In the genomic region with DNA sequence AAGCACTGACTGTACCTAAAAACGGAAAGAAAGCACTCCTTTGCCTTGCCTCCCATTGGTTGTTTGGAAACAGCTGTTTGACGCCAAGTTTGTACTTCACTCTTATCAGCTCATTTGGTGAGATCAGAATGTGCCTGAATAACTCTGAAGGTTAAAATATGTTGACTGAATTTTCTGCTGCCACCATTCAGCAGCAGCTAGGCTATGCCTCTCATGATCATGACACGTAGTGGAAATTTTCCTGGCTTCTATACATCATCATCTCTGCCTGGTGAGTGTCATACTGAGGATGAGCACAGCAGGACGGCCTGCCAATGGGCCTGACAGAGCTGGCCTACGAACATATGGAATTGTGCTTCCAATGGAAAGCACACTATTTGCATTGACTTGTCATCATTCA, we compare ENCODE assay signal across 15 cellular contexts.
DNase-seq lines count a peak whose midpoint lies in the region; ATAC-seq and TF ChIP-seq lines count a peak whose summit lies in the region.
"Had no signal": no experiment of that assay in that cellular context is flagged by ENCODE, and none has a peak within 500 bp of the region (broad histone marks: within the 10 kb centered on the region; RNA-seq: fewer than 3 reads in every experiment).

No MANE protein-coding gene starts in this region.

- no peaks in the 10 kb centered on the region for H3K4me1 Mint-ChIP-seq in activated CD4-positive, alpha-beta memory T cell treated with anti-CD3 and anti-CD28 coated beads for 36 hours (ENCODE audit: low read depth)
- H3K4me1 Mint-ChIP-seq: activated naive CD4-positive, alpha-beta T cell treated with anti-CD3 and anti-CD28 coated beads, Interleukin-2, amount 10 ng/mL, durations not matched to agents 7 days and 5 days had no signal

- DNase-seq in Right ventricle myocardium inferior (ENCODE audit: missing footprints) (peak; percentile 59), cardiac septum (ENCODE audit: low spot score) (no peak), left cardiac atrium (peak; percentile 24), omental fat pad (ENCODE audit: low spot score) (no peak), HuH-7.5 (ENCODE audit: low spot score) (no peak), NCI-H510A (lab: John Stamatoyannopoulos, UW) (no peak)
- DNase-seq in activated CD4-positive, alpha-beta memory T cell treated with anti-CD3 and anti-CD28 coated beads for 36 hours: no peak
- DNase-seq in activated CD4-positive, alpha-beta T cell treated with anti-CD3 and anti-CD28 coated beads for 4 hours: no peak
- DNase-seq: activated CD8-positive, alpha-beta memory T cell treated with anti-CD3 and anti-CD28 coated beads for 24 hours; activated naive CD4-positive, alpha-beta T cell treated with anti-CD3 and anti-CD28 coated beads, Interleukin-2, amount 10 ng/mL, durations not matched to agents 7 days and 5 days; Calu3; NCI-H187; stimulated activated naive CD8-positive, alpha-beta T cell treated with anti-CD3 and anti-CD28 coated beads, Interleukin-15, Interleukin-2, amounts not matched to agents 100 U/mL and 50 U/mL, for 24 hours; T-helper 9 cell had no signal

- no peak overlapping the region for H3K4me3 Mint-ChIP-seq in activated CD4-positive, alpha-beta memory T cell treated with anti-CD3 and anti-CD28 coated beads for 36 hours
- H3K4me3 Mint-ChIP-seq: activated naive CD4-positive, alpha-beta T cell treated with anti-CD3 and anti-CD28 coated beads, Interleukin-2, amount 10 ng/mL, durations not matched to agents 7 days and 5 days had no signal

- CTCF ChIA-PET in activated CD4-positive, alpha-beta memory T cell treated with anti-CD3 and anti-CD28 coated beads for 36 hours (lab: Charles Lee): no interaction called here

- POLR2A ChIA-PET in activated CD4-positive, alpha-beta memory T cell treated with anti-CD3 and anti-CD28 coated beads for 36 hours (lab: Charles Lee): no interaction called here

- H3K27ac Mint-ChIP-seq in activated CD4-positive, alpha-beta memory T cell treated with anti-CD3 and anti-CD28 coated beads for 36 hours: no peak overlapping the region
- H3K27ac Mint-ChIP-seq: activated naive CD4-positive, alpha-beta T cell treated with anti-CD3 and anti-CD28 coated beads, Interleukin-2, amount 10 ng/mL, durations not matched to agents 7 days and 5 days had no signal

- intact Hi-C loops in Right ventricle myocardium inferior (cut with DNase I): loop anchor here (2.0 to 10.0 kb wide), 5 partner anchors 101 to 705 kb away; partner anchors contain the start of gene CITED2
- intact Hi-C loops in cardiac septum (cut with DNase I): loop anchor here (5.0 to 10.0 kb wide), 3 partner anchors 97 to 707 kb away; partner anchors contain the start of gene CITED2
- intact Hi-C loops in left cardiac atrium (cut with DNase I): loop anchor here (5.0 to 10.0 kb wide), 3 partner anchors 315 to 705 kb away; partner anchors contain the start of gene CITED2 (in 1 of the 2)
- intact Hi-C loops in activated CD4-positive, alpha-beta memory T cell treated with anti-CD3 and anti-CD28 coated beads for 36 hours (cut with micrococcal nuclease): no loop called here

- no peaks in the 10 kb centered on the region for H3K9me3 Mint-ChIP-seq in activated CD4-positive, alpha-beta memory T cell treated with anti-CD3 and anti-CD28 coated beads for 36 hours
- H3K9me3 Mint-ChIP-seq: activated naive CD4-positive, alpha-beta T cell treated with anti-CD3 and anti-CD28 coated beads, Interleukin-2, amount 10 ng/mL, durations not matched to agents 7 days and 5 days had no signal

- peaks cover 6% of the 10 kb centered on the region for H3K27me3 Mint-ChIP-seq in activated CD4-positive, alpha-beta memory T cell treated with anti-CD3 and anti-CD28 coated beads for 36 hours
- H3K27me3 Mint-ChIP-seq: activated naive CD4-positive, alpha-beta T cell treated with anti-CD3 and anti-CD28 coated beads, Interleukin-2, amount 10 ng/mL, durations not matched to agents 7 days and 5 days had no signal

- no peaks in the 10 kb centered on the region for H3K36me3 Mint-ChIP-seq in activated CD4-positive, alpha-beta memory T cell treated with anti-CD3 and anti-CD28 coated beads for 36 hours
- H3K36me3 Mint-ChIP-seq: activated naive CD4-positive, alpha-beta T cell treated with anti-CD3 and anti-CD28 coated beads, Interleukin-2, amount 10 ng/mL, durations not matched to agents 7 days and 5 days had no signal

- no peak for TF ChIP-seq CTCF in omental fat pad (IDR thresholded peaks at IDR 0.05)

- ATAC-seq in Right ventricle myocardium inferior: peak; percentile 96
- ATAC-seq in left cardiac atrium: peak; percentile 92 to 94
- ATAC-seq in omental fat pad (ENCODE audit: low FRiP score): peak; percentile 79
- ATAC-seq: A549; stimulated activated naive CD8-positive, alpha-beta T cell treated with anti-CD3 and anti-CD28 coated beads, Interleukin-15, Interleukin-2, amounts not matched to agents 100 U/mL and 50 U/mL, for 24 hours had no signal

Comparison
In these comparisons a context has a peak if more than half of its experiments do, and no peak if none do; other contexts are left out.
1. DNase-seq: peak in Right ventricle myocardium inferior (single experiment) and left cardiac atrium (single experiment); none in cardiac septum (single experiment), omental fat pad (single experiment), activated CD4-positive, alpha-beta memory T cell treated with anti-CD3 and anti-CD28 coated beads for 36 hours (single experiment), HuH-7.5 (single experiment), NCI-H510A (single experiment) and activated CD4-positive, alpha-beta T cell treated with anti-CD3 and anti-CD28 coated beads for 4 hours (0 of 2).
2. Peak in every context shown above with its lines, with median percentiles within 50 percentile points of each other: ATAC-seq.